Comparison of ENCODE assay signal across 19 cellular contexts in the genomic region with DNA sequence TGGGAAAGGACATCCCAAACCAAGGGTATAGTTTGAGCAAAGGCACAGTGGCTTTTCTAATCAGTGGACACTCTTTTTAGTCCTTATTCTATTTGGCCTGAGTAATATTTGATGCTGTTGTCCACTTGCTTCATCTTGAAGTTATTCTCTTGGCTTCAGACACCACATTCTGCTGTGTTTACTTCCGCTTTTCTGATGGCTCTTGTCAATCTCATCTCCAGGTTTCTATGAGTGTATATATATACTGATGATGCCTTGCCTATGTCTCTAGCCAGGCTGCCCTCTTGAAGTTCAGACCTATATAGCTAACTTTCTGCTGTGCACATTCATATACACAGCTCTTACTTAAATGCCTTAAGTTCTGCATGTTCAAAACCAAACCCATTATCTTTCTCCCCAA.
"Had no signal": no experiment of that assay in that cellular context is flagged by ENCODE, and none has a peak within 500 bp of the region (broad histone marks: within the 10 kb centered on the region; RNA-seq: fewer than 3 reads in every experiment).

No MANE protein-coding gene starts in this region.

- H3K9me3 Mint-ChIP-seq: activated CD8-positive, alpha-beta T cell treated with anti-CD3 and anti-CD28 coated beads for 36 hours; activated naive CD8-positive, alpha-beta T cell treated with anti-CD3 and anti-CD28 coated beads, Interleukin-2, amount 50 U/mL, for 24 hours; stimulated activated memory B cell treated with anti-CD40 and anti-IgM and Interleukin-4, amounts not matched to agents 10 μg/mL and 1 μg/mL and 100 μg/mL, for 72 hours had no signal

- H3K4me3 Mint-ChIP-seq: activated CD4-positive, alpha-beta T cell treated with anti-CD3 and anti-CD28 coated beads for 36 hours; activated CD8-positive, alpha-beta T cell treated with anti-CD3 and anti-CD28 coated beads for 36 hours; activated naive CD8-positive, alpha-beta T cell treated with anti-CD3 and anti-CD28 coated beads, Interleukin-2, amount 50 U/mL, for 24 hours; memory B cell; natural killer cell treated with Interleukin-12 subunit alpha and Interleukin-12 subunit beta and Interleukin-15 and Interleukin-18, amount 100 ng/mL, for 72 hours; stimulated activated memory B cell treated with anti-CD40 and anti-IgM and Interleukin-4, amounts not matched to agents 10 μg/mL and 1 μg/mL and 100 μg/mL, for 72 hours had no signal

- H3K4me1 ChIP-seq: esophagus muscularis mucosa, psoas muscle, spleen had no signal

- DNase-seq: activated CD4-positive, alpha-beta T cell treated with anti-CD3 and anti-CD28 coated beads for 36 hours; activated CD8-positive, alpha-beta memory T cell treated with anti-CD3 and anti-CD28 coated beads, Interleukin-2, amount 50 U/mL, for 48 hours; activated CD8-positive, alpha-beta T cell treated with anti-CD3 and anti-CD28 coated beads for 36 hours; activated naive CD4-positive, alpha-beta T cell treated with Interleukin-2 at 50 U/mL for 16 hours; activated naive CD8-positive, alpha-beta T cell treated with anti-CD3 and anti-CD28 coated beads, Interleukin-2, amount 50 U/mL, for 24 hours; dorsolateral prefrontal cortex; left cardiac atrium; nucleus accumbens; psoas muscle; spleen; stimulated activated CD4-positive, alpha-beta T cell treated with anti-CD3 and anti-CD28 coated beads, Interleukin-1b, Interleukin-23, amount 100 ng/mL, for 48 hours; transverse colon; WERI-Rb-1 had no signal

- H3K9me3 ChIP-seq: ascending aorta, esophagus muscularis mucosa, psoas muscle, spleen, transverse colon had no signal

- H3K27me3 Mint-ChIP-seq: activated CD8-positive, alpha-beta T cell treated with anti-CD3 and anti-CD28 coated beads for 36 hours; activated naive CD8-positive, alpha-beta T cell treated with anti-CD3 and anti-CD28 coated beads, Interleukin-2, amount 50 U/mL, for 24 hours; natural killer cell treated with Interleukin-12 subunit alpha and Interleukin-12 subunit beta and Interleukin-15 and Interleukin-18, amount 100 ng/mL, for 72 hours had no signal

- H3K27me3 ChIP-seq: ascending aorta, transverse colon had no signal

- H3K4me1 Mint-ChIP-seq: activated CD4-positive, alpha-beta T cell treated with anti-CD3 and anti-CD28 coated beads for 36 hours; activated naive CD8-positive, alpha-beta T cell treated with anti-CD3 and anti-CD28 coated beads, Interleukin-2, amount 50 U/mL, for 24 hours; memory B cell; stimulated activated memory B cell treated with anti-CD40 and anti-IgM and Interleukin-4, amounts not matched to agents 10 μg/mL and 1 μg/mL and 100 μg/mL, for 72 hours had no signal

- ATAC-seq: activated CD4-positive, alpha-beta T cell treated with anti-CD3 and anti-CD28 coated beads for 36 hours; activated CD8-positive, alpha-beta T cell treated with anti-CD3 and anti-CD28 coated beads for 36 hours; activated naive CD8-positive, alpha-beta T cell treated with anti-CD3 and anti-CD28 coated beads, Interleukin-2, amount 50 U/mL, for 24 hours; natural killer cell treated with Interleukin-12 subunit alpha and Interleukin-12 subunit beta and Interleukin-15 and Interleukin-18, amount 100 ng/mL, for 72 hours; psoas muscle; sciatic nerve; stimulated activated memory B cell treated with anti-CD40 and anti-IgM and Interleukin-4, amounts not matched to agents 10 μg/mL and 1 μg/mL and 100 μg/mL, for 72 hours had no signal

- H3K36me3 ChIP-seq: ascending aorta, esophagus muscularis mucosa, spleen, transverse colon, WERI-Rb-1 had no signal

- H3K27ac Mint-ChIP-seq: activated CD4-positive, alpha-beta T cell treated with anti-CD3 and anti-CD28 coated beads for 36 hours; activated CD8-positive, alpha-beta T cell treated with anti-CD3 and anti-CD28 coated beads for 36 hours; activated naive CD8-positive, alpha-beta T cell treated with anti-CD3 and anti-CD28 coated beads, Interleukin-2, amount 50 U/mL, for 24 hours; memory B cell; natural killer cell treated with Interleukin-12 subunit alpha and Interleukin-12 subunit beta and Interleukin-15 and Interleukin-18, amount 100 ng/mL, for 72 hours; stimulated activated memory B cell treated with anti-CD40 and anti-IgM and Interleukin-4, amounts not matched to agents 10 μg/mL and 1 μg/mL and 100 μg/mL, for 72 hours had no signal

- H3K27ac ChIP-seq: ascending aorta, dorsolateral prefrontal cortex, esophagus muscularis mucosa, psoas muscle, spleen, transverse colon, WERI-Rb-1 had no signal

- H3K36me3 Mint-ChIP-seq: memory B cell; stimulated activated memory B cell treated with anti-CD40 and anti-IgM and Interleukin-4, amounts not matched to agents 10 μg/mL and 1 μg/mL and 100 μg/mL, for 72 hours had no signal

- H3K4me3 ChIP-seq: ascending aorta, dorsolateral prefrontal cortex, esophagus muscularis mucosa, psoas muscle, spleen, transverse colon had no signal
